ENCODE assay signal across 8 cellular contexts in the genomic region with DNA sequence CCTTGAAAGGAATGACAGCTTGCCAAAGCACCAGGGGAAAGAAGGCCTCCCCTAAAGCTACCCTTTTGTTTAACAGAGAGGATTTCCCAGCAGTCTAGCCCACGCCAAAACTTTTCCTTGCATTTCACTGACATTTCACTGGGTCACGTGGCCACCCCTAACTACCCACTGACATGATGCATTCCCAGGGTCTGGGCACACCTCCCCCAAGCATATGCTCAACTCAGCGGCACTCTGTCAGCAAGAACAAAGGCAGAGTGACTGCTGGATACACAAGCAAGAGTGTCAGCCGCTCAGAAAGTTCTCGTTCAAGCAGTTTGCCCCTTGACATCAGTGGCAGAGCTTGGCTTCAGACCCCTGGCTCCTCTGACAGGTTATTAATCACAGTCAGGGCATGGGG. TPM values are rescaled to one million over a fixed set of nuclear protein-coding genes. Genes with fewer than 3 reads are reported as not detected.
"Had no signal": no experiment of that assay in that cellular context is flagged by ENCODE, and none has a peak within 500 bp of the region (broad histone marks: within the 10 kb centered on the region; RNA-seq: fewer than 3 reads in every experiment).

No MANE protein-coding gene starts in this region.

- DNase-seq: H9, HFFc6 had no signal

- ATAC-seq: GM23338, HCT116, HepG2 had no signal

- H3K27ac Mint-ChIP-seq: GM23338, H9, HFFc6 had no signal

- H3K36me3 Mint-ChIP-seq: IgD-negative memory B cell had no signal

- H3K4me3 ChIP-seq: GM23338 had no signal

- H3K4me1 Mint-ChIP-seq: GM23338, H9 had no signal

- H3K9me3 Mint-ChIP-seq: GM23338, H9 had no signal

- H3K27ac ChIP-seq: HL-60 had no signal

- H3K4me3 Mint-ChIP-seq: GM23338, H9, HFFc6, IgD-negative memory B cell had no signal

RNA-seq across cellular contexts. Expression of a gene that starts 34.2 kb away (rescaled TPM):
- total RNA-seq: GM23338, H1, H9, HepG2, HFFc6 had no signal
- polyA plus RNA-seq: GM23338, H1, HepG2, IgD-negative memory B cell had no signal
